9 cellular contexts compared by ENCODE assay signal in genomic region chr19:14536926-14537692, GRCh38. TPM values are rescaled to one million over a fixed set of nuclear protein-coding genes. Genes with fewer than 3 reads are reported as not detected.
DNase-seq lines count a peak whose midpoint lies in the region; ATAC-seq, FAIRE-seq and TF ChIP-seq lines count a peak whose summit lies in the region.
"Had no signal": no experiment of that assay in that cellular context is flagged by ENCODE, and none has a peak within 500 bp of the region (broad histone marks: within the 10 kb centered on the region; RNA-seq: fewer than 3 reads in every experiment).

No MANE protein-coding gene starts in this region.

- no peak overlapping the region for H3K27ac ChIP-seq in H1 (ENCODE audit: low read depth, low read length)
- H3K27ac ChIP-seq in aorta (ENCODE audit: low read depth in 1 of 2, low read length in 2 of 2) = no peak overlapping the region

- TF ChIP-seq POLR2A in H1 (IDR thresholded peaks at IDR 0.05; ENCODE audit: control extremely low read depth in 1 of 2, low read depth in 2 of 2, low read length in 2 of 2) = no peak

- TF ChIP-seq EP300 in H1 (IDR thresholded peaks at IDR 0.05; ENCODE audit: borderline replicate concordance in 1 of 2, low read depth in 2 of 2, low read length in 2 of 2) = no peak

- peak overlapping the region; percentile 33 to 51 (median 38); a peak in 7 of 8 replicates for H3K4me3 ChIP-seq in H1 (ENCODE audit: extremely low read depth in 1 of 4, insufficient read depth in 2 of 4, low read depth in 3 of 4, low read length in 4 of 4)
- H3K4me3 ChIP-seq in aorta (ENCODE audit: low read length in 2 of 2) = no peak overlapping the region

- CTCF ChIA-PET in H1 (lab: Charles Lee; ENCODE audit: partially characterized antibody) = interaction anchor here (1.1 to 6.0 kb wide), 5 partner anchors 14 to 105 kb away, joined by 4 to 18 read pairs (median 4); no protein-coding TSS in a partner anchor

- H2BK12ac ChIP-seq in H1 (ENCODE audit: low read depth, low read length) = no peak overlapping the region

- DNase-seq in GM20000 (ENCODE audit: low spot score) (peak; percentile 55), SW 1271 (lab: John Stamatoyannopoulos, UW) (peak; percentile 42 to 48), H1 (ENCODE audit: low read depth in 1 of 2, low spot score in 2 of 2) (peak; percentile 87 to 94), mucosa of gallbladder (ENCODE audit: low spot score) (peak; percentile 77), aorta (peak; percentile 82 to 86), occipital lobe (lab: John Stamatoyannopoulos, UW) (no peak)

- H3K79me1 ChIP-seq in H1 (ENCODE audit: low read depth, low read length) = peaks cover 24% of the 10 kb centered on the region

- H2BK5ac ChIP-seq in H1 (ENCODE audit: low read depth, low read length) = no peak overlapping the region

- H3K27ac Mint-ChIP-seq in stimulated activated memory B cell treated with anti-CD40 and anti-IgM and Interleukin-4, amounts not matched to agents 10 μg/mL and 1 μg/mL and 100 μg/mL, for 72 hours = no peak overlapping the region

- H4K20me1 ChIP-seq in H1 (replicated peaks in 1 of 2; ENCODE audit: control insufficient read depth in 1 of 2, insufficient read depth in 2 of 2, low read length in 2 of 2) = peaks cover 3 to 28% of the 10 kb centered on the region in 2 experiments

- H2BK120ac ChIP-seq in H1 (replicated peaks; ENCODE audit: low read depth, low read length) = no peak overlapping the region

- H3K4me3 Mint-ChIP-seq in stimulated activated memory B cell treated with anti-CD40 and anti-IgM and Interleukin-4, amounts not matched to agents 10 μg/mL and 1 μg/mL and 100 μg/mL, for 72 hours = no peak overlapping the region

- no peak overlapping the region for H3K56ac ChIP-seq in H1 (replicated peaks; ENCODE audit: insufficient read length, low read depth, low read length)

- FAIRE-seq in H1 (lab: Jason Lieb, UNC) = no peak
- FAIRE-seq: colon had no signal

- no peak overlapping the region for H3K9ac ChIP-seq in H1 (replicated peaks in 1 of 4; ENCODE audit: extremely low read depth in 1 of 4, low read depth in 3 of 4, low read length in 3 of 4)

- no peak for TF ChIP-seq RAD21 in H1 (IDR thresholded peaks at IDR 0.05 in 1 of 2, conservative IDR thresholded peaks at IDR 0.05 in 1 of 2; ENCODE audit: low read depth in 2 of 2, low read length in 2 of 2)

- H3K4ac ChIP-seq in H1 (replicated peaks; ENCODE audit: insufficient read length, low read depth, low read length) = no peak overlapping the region

- H3K36me3 ChIP-seq in H1 (ENCODE audit: control insufficient read depth in 2 of 4, insufficient read depth in 4 of 4, low read length in 3 of 4) = no peaks in the 10 kb centered on the region; a peak in 1 of 8 replicates
- no peaks in the 10 kb centered on the region for H3K36me3 ChIP-seq in aorta (ENCODE audit: control insufficient read depth in 1 of 2, insufficient read depth in 2 of 2, low read length in 1 of 2)

- peaks cover 3 to 6% (median 4%) of the 10 kb centered on the region in 4 experiments; a peak in 5 of 7 replicates for H3K4me1 ChIP-seq in H1 (replicated peaks in 1 of 4; ENCODE audit: control insufficient read depth in 3 of 4, insufficient read depth in 4 of 4, low read length in 3 of 4)
- H3K4me1 ChIP-seq in aorta (ENCODE audit: control insufficient read depth in 1 of 2, insufficient read depth in 2 of 2, low read length in 2 of 2) = no peaks in the 10 kb centered on the region

- no peak overlapping the region for H3K23ac ChIP-seq in H1 (ENCODE audit: insufficient read length)

- WGBS in H1 (ENCODE audit: extremely low coverage in 1 of 2, insufficient coverage in 1 of 2, insufficient read length in 1 of 2, insufficient replicate concordance in 2 of 2, low coverage in 1 of 2, low lambda C conversion rate in 2 of 2, missing lambda C conversion rate in 1 of 2), 2 experiments = 46% methylated on average over 6 of the region's 24 CpGs; no CpG with 5 or more reads in 1 of the 2 experiments
- 23 to 24% methylated on average over 19 to 24 of the region's 24 CpGs for WGBS in aorta, 2 donors

- no peak overlapping the region for H4K8ac ChIP-seq in H1 (ENCODE audit: extremely low read depth, insufficient read depth, low read length)

- no peaks in the 10 kb centered on the region for H3K23me2 ChIP-seq in H1 (ENCODE audit: low read depth, low read length)

- no peak overlapping the region for H2BK15ac ChIP-seq in H1 (ENCODE audit: low read length)

- TF ChIP-seq CTCF in GM20000 (IDR thresholded peaks at IDR 0.05; ENCODE audit: extremely low read depth, missing control alignments) (no peak), H1 (IDR thresholded peaks at IDR 0.05; ENCODE audit: control extremely low read depth in 1 of 3, insufficient read depth in 1 of 3, low read depth in 1 of 3, low read length in 3 of 3) (no peak)

- peak overlapping the region; percentile 55 to 72 for H3K4me2 ChIP-seq in H1 (ENCODE audit: insufficient read depth in 1 of 2, low read depth in 2 of 2, low read length in 2 of 2)

- no peaks in the 10 kb centered on the region; a peak in 1 of 7 replicates for H3K27me3 ChIP-seq in H1 (replicated peaks in 1 of 4; ENCODE audit: control insufficient read depth in 3 of 4, extremely low read depth in 1 of 4, insufficient read depth in 3 of 4, low read length in 3 of 4)
- H3K27me3 ChIP-seq in aorta (ENCODE audit: control insufficient read depth in 1 of 2, insufficient read depth in 2 of 2, low read length in 1 of 2) = no peaks in the 10 kb centered on the region

- H3K9me3 ChIP-seq in H1 (ENCODE audit: insufficient read depth in 2 of 2, low read depth in 1 of 2, low read length in 1 of 2) (no peaks in the 10 kb centered on the region), aorta (ENCODE audit: control insufficient read depth, low read length) (no peaks in the 10 kb centered on the region)

- H4K91ac ChIP-seq in H1 (replicated peaks; ENCODE audit: insufficient read length, low read length) = no peak overlapping the region

- no peak overlapping the region for H2AFZ ChIP-seq in H1 (ENCODE audit: low read length)

- ATAC-seq in aorta (ENCODE audit: low FRiP score) (peak; percentile 41), GM21423 (IDR thresholded peaks at IDR 0.05; ENCODE audit: unreplicated experiment) (no peak)
- no peak for ATAC-seq in stimulated activated memory B cell treated with anti-CD40 and anti-IgM and Interleukin-4, amounts not matched to agents 10 μg/mL and 1 μg/mL and 100 μg/mL, for 72 hours

- no peak overlapping the region for H4K5ac ChIP-seq in H1 (ENCODE audit: insufficient read length, low read depth, low read length)

- H3K36me3 Mint-ChIP-seq in stimulated activated memory B cell treated with anti-CD40 and anti-IgM and Interleukin-4, amounts not matched to agents 10 μg/mL and 1 μg/mL and 100 μg/mL, for 72 hours = peaks cover 6% of the 10 kb centered on the region

- no peak overlapping the region for H3K14ac ChIP-seq in H1 (ENCODE audit: insufficient read length)

- intact Hi-C loops in aorta (cut with DNase I) = no loop called here

- H2BK20ac ChIP-seq in H1 (ENCODE audit: low read length) = no peak overlapping the region

- H3K18ac ChIP-seq in H1 (ENCODE audit: extremely low read depth, low read length) = no peak overlapping the region; the same call in 1 of the 2 replicates

- H3K79me2 ChIP-seq in H1 (ENCODE audit: control insufficient read depth in 1 of 2, insufficient read depth in 2 of 2, low read length in 2 of 2) = peaks cover 3 to 46% of the 10 kb centered on the region in 2 experiments; a peak in 3 of 4 replicates

- peaks cover 12% of the 10 kb centered on the region for H3K4me1 Mint-ChIP-seq in stimulated activated memory B cell treated with anti-CD40 and anti-IgM and Interleukin-4, amounts not matched to agents 10 μg/mL and 1 μg/mL and 100 μg/mL, for 72 hours

- no peaks in the 10 kb centered on the region for H3K9me3 Mint-ChIP-seq in stimulated activated memory B cell treated with anti-CD40 and anti-IgM and Interleukin-4, amounts not matched to agents 10 μg/mL and 1 μg/mL and 100 μg/mL, for 72 hours

- POLR2A ChIA-PET in H1 (lab: Charles Lee; ENCODE audit: partially characterized antibody) = interaction anchor here (0.7 to 3.2 kb wide), 5 partner anchors 17 to 52 kb away, joined by 3 to 15 read pairs (median 4); partner anchors contain the start of gene DNAJB1

- no peak overlapping the region for H2AK5ac ChIP-seq in H1 (ENCODE audit: low read depth, low read length)

- H3K27me3 Mint-ChIP-seq in stimulated activated memory B cell treated with anti-CD40 and anti-IgM and Interleukin-4, amounts not matched to agents 10 μg/mL and 1 μg/mL and 100 μg/mL, for 72 hours = no peaks in the 10 kb centered on the region

RNA-seq across cellular contexts. Expression of gene TECR, which starts 7.7 kb away (rescaled TPM):
- 172 and 179 TPM in 2 replicates for total RNA-seq in H1 (2021; fragmentation: NEBNext Ultra II Directional; extraction: Animal tissue kit (Norgen Biotek cat#: 25700))
- polyA plus RNA-seq in H1 (2011; rRNA removed) (405 and 439 TPM in 2 replicates), aorta (100 to 1,000 TPM in 1 of 2 donors, 10 to 100 TPM in 1; 56.5 to 112 TPM)
- 162 TPM for polyA plus RNA-seq in H1 (2011; cell fraction: cytosol; rRNA removed)
- polyA plus RNA-seq in H1 (2011; cell fraction: nucleus; rRNA removed) = 283 TPM
- polyA plus RNA-seq in H1 (2012, experiment 1 of 2) = 145 to 221 TPM (median 207 TPM) in 4 replicates
- 342 TPM for polyA plus RNA-seq in H1 (2012, experiment 2 of 2)
- polyA plus RNA-seq in H1 (2013, experiment 1 of 2) = 342 TPM
- 367 TPM for polyA plus RNA-seq in H1 (2013, experiment 2 of 2)
- 119 and 162 TPM in 2 replicates for polyA minus RNA-seq in H1 (2011; rRNA and poly(A)+ RNA removed)
- 154 TPM for polyA minus RNA-seq in H1 (2011; cell fraction: cytosol; rRNA and poly(A)+ RNA removed)
- 83.2 TPM for polyA minus RNA-seq in H1 (2011; cell fraction: nucleus; rRNA and poly(A)+ RNA removed)
- total RNA-seq in mucosa of gallbladder (149 TPM), aorta (10 to 100 TPM; 40.1 to 64.4 TPM), occipital lobe (12.8 TPM)

RNA-seq across cellular contexts. Expression of gene DNAJB1, which starts 18.9 kb away (rescaled TPM):
- total RNA-seq in H1 (2021; fragmentation: NEBNext Ultra II Directional; extraction: Animal tissue kit (Norgen Biotek cat#: 25700)) = 62.6 and 62.9 TPM in 2 replicates
- polyA plus RNA-seq in H1 (2011; rRNA removed) (51.7 and 64.3 TPM in 2 replicates), aorta (10 to 100 TPM; 34.8 to 44.3 TPM)
- 47.3 TPM for polyA plus RNA-seq in H1 (2011; cell fraction: cytosol; rRNA removed)
- polyA plus RNA-seq in H1 (2011; cell fraction: nucleus; rRNA removed) = 42.9 TPM
- 50.1 to 59.1 TPM (median 56.6 TPM) in 4 replicates for polyA plus RNA-seq in H1 (2012, experiment 1 of 2)
- polyA plus RNA-seq in H1 (2012, experiment 2 of 2) = 62.1 TPM
- 29.4 TPM for polyA plus RNA-seq in H1 (2013, experiment 1 of 2)
- 31.6 TPM for polyA plus RNA-seq in H1 (2013, experiment 2 of 2)
- 52.8 and 55.7 TPM in 2 replicates for polyA minus RNA-seq in H1 (2011; rRNA and poly(A)+ RNA removed)
- 23.5 TPM for polyA minus RNA-seq in H1 (2011; cell fraction: cytosol; rRNA and poly(A)+ RNA removed)
- 28.5 TPM for polyA minus RNA-seq in H1 (2011; cell fraction: nucleus; rRNA and poly(A)+ RNA removed)
- total RNA-seq in mucosa of gallbladder (142 TPM), aorta (10 to 100 TPM; 58.0 to 95.8 TPM), occipital lobe (33.5 TPM)

RNA-seq across cellular contexts. Expression of gene NDUFB7, which starts 34.8 kb away (rescaled TPM):
- 151 and 161 TPM in 2 replicates for total RNA-seq in H1 (2021; fragmentation: NEBNext Ultra II Directional; extraction: Animal tissue kit (Norgen Biotek cat#: 25700))
- polyA plus RNA-seq in H1 (2011; rRNA removed) = 740 and 777 TPM in 2 replicates
- 516 TPM for polyA plus RNA-seq in H1 (2011; cell fraction: cytosol; rRNA removed)
- polyA plus RNA-seq in H1 (2011; cell fraction: nucleus; rRNA removed) = 409 TPM
- polyA plus RNA-seq in H1 (2012, experiment 1 of 2) = 92.3 to 278 TPM (median 228 TPM) in 4 replicates
- 239 TPM for polyA plus RNA-seq in H1 (2012, experiment 2 of 2)
- 244 TPM for polyA plus RNA-seq in H1 (2013, experiment 1 of 2)
- 241 TPM for polyA plus RNA-seq in H1 (2013, experiment 2 of 2)
- polyA minus RNA-seq in H1 (2011; rRNA and poly(A)+ RNA removed) = 37.4 and 68.2 TPM in 2 replicates
- 113 TPM for polyA minus RNA-seq in H1 (2011; cell fraction: cytosol; rRNA and poly(A)+ RNA removed)
- 93.4 TPM for polyA minus RNA-seq in H1 (2011; cell fraction: nucleus; rRNA and poly(A)+ RNA removed)
- 184 TPM for total RNA-seq in mucosa of gallbladder
- total RNA-seq in aorta = 100 to 1,000 TPM; 118 to 126 TPM
- polyA plus RNA-seq in aorta = 100 to 1,000 TPM; 433 to 452 TPM
- total RNA-seq in occipital lobe = 102 TPM

RNA-seq across cellular contexts. Expression of gene GIPC1, which starts 41.2 kb away (rescaled TPM):
- total RNA-seq in H1 (2021; fragmentation: NEBNext Ultra II Directional; extraction: Animal tissue kit (Norgen Biotek cat#: 25700)) = 65.6 and 68.3 TPM in 2 replicates
- 72.0 and 100 TPM in 2 replicates for polyA plus RNA-seq in H1 (2011; rRNA removed)
- polyA plus RNA-seq in H1 (2011; cell fraction: cytosol; rRNA removed) = 73.9 TPM
- 71.2 TPM for polyA plus RNA-seq in H1 (2011; cell fraction: nucleus; rRNA removed)
- 54.1 to 70.0 TPM (median 66.3 TPM) in 4 replicates for polyA plus RNA-seq in H1 (2012, experiment 1 of 2)
- 58.6 TPM for polyA plus RNA-seq in H1 (2012, experiment 2 of 2)
- polyA plus RNA-seq in H1 (2013, experiment 1 of 2) = 52.3 TPM
- polyA plus RNA-seq in H1 (2013, experiment 2 of 2) = 54.4 TPM
- 17.8 and 21.8 TPM in 2 replicates for polyA minus RNA-seq in H1 (2011; rRNA and poly(A)+ RNA removed)
- 52.3 TPM for polyA minus RNA-seq in H1 (2011; cell fraction: cytosol; rRNA and poly(A)+ RNA removed)
- polyA minus RNA-seq in H1 (2011; cell fraction: nucleus; rRNA and poly(A)+ RNA removed) = 27.4 TPM
- total RNA-seq in mucosa of gallbladder = 127 TPM
- 10 to 100 TPM; 42.3 to 53.0 TPM for total RNA-seq in aorta
- 100 to 1,000 TPM in 1 of 2 donors, 10 to 100 TPM in 1; 55.8 to 117 TPM for polyA plus RNA-seq in aorta
- total RNA-seq in occipital lobe = 28.4 TPM

RNA-seq across cellular contexts. Expression of gene CLEC17A, which starts 45.8 kb away (rescaled TPM):
- total RNA-seq in H1 (2021; fragmentation: NEBNext Ultra II Directional; extraction: Animal tissue kit (Norgen Biotek cat#: 25700)) = not detected in 2 replicates
- not detected in 2 replicates for polyA plus RNA-seq in H1 (2011; rRNA removed)
- polyA plus RNA-seq in H1 (2011; cell fraction: cytosol; rRNA removed) = not detected
- polyA plus RNA-seq in H1 (2011; cell fraction: nucleus; rRNA removed) = not detected
- not detected in 4 replicates for polyA plus RNA-seq in H1 (2012, experiment 1 of 2)
- polyA plus RNA-seq in H1 (2012, experiment 2 of 2) = not detected
- polyA plus RNA-seq in H1 (2013, experiment 1 of 2) = 0.04 TPM
- polyA plus RNA-seq in H1 (2013, experiment 2 of 2) = 0.09 TPM
- polyA minus RNA-seq in H1 (2011; rRNA and poly(A)+ RNA removed) = not detected in 2 replicates
- polyA minus RNA-seq in H1 (2011; cell fraction: cytosol; rRNA and poly(A)+ RNA removed) = not detected
- polyA minus RNA-seq in H1 (2011; cell fraction: nucleus; rRNA and poly(A)+ RNA removed) = not detected
- 0.09 TPM for total RNA-seq in mucosa of gallbladder
- total RNA-seq in aorta = under 1 TPM in 1 of 2 donors, not detected in 1; 0.18 TPM
- not detected for polyA plus RNA-seq in aorta
- total RNA-seq in occipital lobe = 0.31 TPM

Comparison
In these comparisons a context has a peak if more than half of its experiments do, and no peak if none do; other contexts are left out.
1. H3K4me3 ChIP-seq: peak in H1 (4 of 4); none in aorta (0 of 2).